ENCODE assay signal across 10 cellular contexts in genomic region chr1:67308136-67308535, GRCh38. TPM values are rescaled to one million over a fixed set of nuclear protein-coding genes. Genes with fewer than 3 reads are reported as not detected.
DNase-seq lines count a peak whose midpoint lies in the region; ATAC-seq and TF ChIP-seq lines count a peak whose summit lies in the region.
"Had no signal": no experiment of that assay in that cellular context is flagged by ENCODE, and none has a peak within 500 bp of the region (broad histone marks: within the 10 kb centered on the region; RNA-seq: fewer than 3 reads in every experiment).

No MANE protein-coding gene starts in this region.

- H3K27me3 ChIP-seq in subcutaneous abdominal adipose tissue (ENCODE audit: control insufficient read depth in 5 of 5, insufficient read depth in 4 of 5, low read length in 5 of 5): peaks cover 0 to 16% (median 9%) of the 10 kb centered on the region in 5 donors

- ATAC-seq in activated B cell treated with CpG ODN at 0.5 μM for 24 hours (ENCODE audit: low read depth) (no peak), HG03095 (IDR thresholded peaks at IDR 0.05; ENCODE audit: unreplicated experiment) (no peak)

- H3K9me3 ChIP-seq in iPS-18c (ENCODE audit: control insufficient read depth, insufficient read depth, low read length): no peaks in the 10 kb centered on the region
- no peaks in the 10 kb centered on the region for H3K9me3 ChIP-seq in subcutaneous abdominal adipose tissue (ENCODE audit: control insufficient read depth in 5 of 5, low read length in 5 of 5)

- peaks cover 2% of the 10 kb centered on the region for H3K9me3 Mint-ChIP-seq in activated CD4-positive, alpha-beta T cell treated with anti-CD3 and anti-CD28 coated beads, Interleukin-2, amount 10 ng/mL, durations not matched to agents 7 days and 5 days
- H3K9me3 Mint-ChIP-seq in activated B cell treated with CpG ODN at 0.5 μM for 24 hours: no peaks in the 10 kb centered on the region

- H3K4me1 ChIP-seq in subcutaneous abdominal adipose tissue (ENCODE audit: control insufficient read depth in 5 of 5, insufficient read depth in 5 of 5, low read length in 5 of 5): peaks cover 0 to 16% (median 7%) of the 10 kb centered on the region in 5 donors

- no peak for TF ChIP-seq CTCF in activated B cell treated with CpG ODN at 0.5 μM for 24 hours (IDR thresholded peaks at IDR 0.05)

- peak overlapping the region; percentile 99 for H3K27ac Mint-ChIP-seq in activated CD4-positive, alpha-beta T cell treated with anti-CD3 and anti-CD28 coated beads, Interleukin-2, amount 10 ng/mL, durations not matched to agents 7 days and 5 days
- H3K27ac Mint-ChIP-seq in activated B cell treated with CpG ODN at 0.5 μM for 24 hours: no peak overlapping the region

- H3K36me3 Mint-ChIP-seq in activated CD4-positive, alpha-beta T cell treated with anti-CD3 and anti-CD28 coated beads, Interleukin-2, amount 10 ng/mL, durations not matched to agents 7 days and 5 days (ENCODE audit: low read depth): peaks cover 20% of the 10 kb centered on the region
- H3K36me3 Mint-ChIP-seq in activated B cell treated with CpG ODN at 0.5 μM for 24 hours (ENCODE audit: low read depth): no peaks in the 10 kb centered on the region

- no peak overlapping the region for H3K27ac ChIP-seq in subcutaneous abdominal adipose tissue (ENCODE audit: low read depth, low read length)
- H3K27ac ChIP-seq: HL-60 had no signal

- no peaks in the 10 kb centered on the region for H3K27me3 Mint-ChIP-seq in activated CD4-positive, alpha-beta T cell treated with anti-CD3 and anti-CD28 coated beads, Interleukin-2, amount 10 ng/mL, durations not matched to agents 7 days and 5 days
- peaks cover 35% of the 10 kb centered on the region for H3K27me3 Mint-ChIP-seq in activated B cell treated with CpG ODN at 0.5 μM for 24 hours

- H3K4me1 Mint-ChIP-seq in activated CD4-positive, alpha-beta T cell treated with anti-CD3 and anti-CD28 coated beads, Interleukin-2, amount 10 ng/mL, durations not matched to agents 7 days and 5 days: peaks cover 74% of the 10 kb centered on the region
- peaks cover 11% of the 10 kb centered on the region for H3K4me1 Mint-ChIP-seq in activated B cell treated with CpG ODN at 0.5 μM for 24 hours

- CTCF ChIA-PET in activated CD4-positive, alpha-beta T cell treated with anti-CD3 and anti-CD28 coated beads, Interleukin-2, amount 10 ng/mL, durations not matched to agents 7 days and 5 days (lab: Charles Lee): interaction anchor here (1.4 kb wide), 1 partner anchor 11 kb away, joined by 6 read pairs; no protein-coding TSS in a partner anchor
- CTCF ChIA-PET in activated B cell treated with CpG ODN at 0.5 μM for 24 hours (lab: Charles Lee): no interaction called here

- peak overlapping the region; percentile 97 for H3K4me3 Mint-ChIP-seq in activated CD4-positive, alpha-beta T cell treated with anti-CD3 and anti-CD28 coated beads, Interleukin-2, amount 10 ng/mL, durations not matched to agents 7 days and 5 days
- peak overlapping the region; percentile 77 for H3K4me3 Mint-ChIP-seq in activated B cell treated with CpG ODN at 0.5 μM for 24 hours

- no peaks in the 10 kb centered on the region for H3K36me3 ChIP-seq in subcutaneous abdominal adipose tissue (ENCODE audit: control insufficient read depth in 5 of 5, insufficient read depth in 5 of 5, low read length in 5 of 5)

- in situ Hi-C loops in G401 (cut with HindIII; ENCODE audit: low sequenced_read_pairs): no loop called here

- H3K4me3 ChIP-seq in iPS-18c (ENCODE audit: insufficient read depth, low read depth, low read length) (peak overlapping the region; percentile 60), subcutaneous abdominal adipose tissue (ENCODE audit: low read depth in 1 of 5, low read length in 5 of 5) (peak overlapping the region; percentile 37 to 68 (median 60))

- POLR2A ChIA-PET in activated CD4-positive, alpha-beta T cell treated with anti-CD3 and anti-CD28 coated beads, Interleukin-2, amount 10 ng/mL, durations not matched to agents 7 days and 5 days (lab: Charles Lee): no interaction called here
- POLR2A ChIA-PET in activated B cell treated with CpG ODN at 0.5 μM for 24 hours (lab: Charles Lee): interaction anchor here (0.6 kb wide), 1 partner anchor 329 kb away, joined by 3 read pairs; no protein-coding TSS in a partner anchor

- intact Hi-C loops in activated B cell treated with CpG ODN at 0.5 μM for 24 hours (cut with micrococcal nuclease): loop anchor here (2.0 to 5.0 kb wide), 2 partner anchors 31 to 99 kb away; no protein-coding TSS in a partner anchor

- peak; percentile 16 for DNase-seq in activated CD4-positive, alpha-beta T cell treated with anti-CD3 and anti-CD28 coated beads, Interleukin-2, amount 10 ng/mL, durations not matched to agents 7 days and 5 days
- DNase-seq in activated CD4-positive, alpha-beta T cell treated with anti-CD3 and anti-CD28 coated beads, Interleukin-2, amount 50 U/mL, for 1 hour: no peak
- no peak for DNase-seq in activated B cell treated with CpG ODN at 0.5 μM for 24 hours
- DNase-seq in NCI-H1092 (lab: John Stamatoyannopoulos, UW): no peak
- no peak for DNase-seq in G401 (ENCODE audit: low spot score)

- peak overlapping the region in 2 of 5 donors; percentile 10 to 39 for H3K9ac ChIP-seq in subcutaneous abdominal adipose tissue (ENCODE audit: low read length in 5 of 5)

RNA-seq across cellular contexts. Expression of gene IL12RB2, which starts 0.5 kb away (rescaled TPM):
- 10 to 100 TPM; 29.3 to 31.8 TPM for total RNA-seq in activated CD4-positive, alpha-beta T cell treated with anti-CD3 and anti-CD28 coated beads, Interleukin-2, amount 10 ng/mL, durations not matched to agents 7 days and 5 days
- total RNA-seq in activated B cell treated with CpG ODN at 0.5 μM for 24 hours: 0.98 and 1.1 TPM in 2 replicates
- total RNA-seq in G401 (2014; rRNA removed; shearing (Covaris generic)): not detected in 2 replicates
- total RNA-seq: fibroblast of villous mesenchyme had no signal

Comparison
In these comparisons a context has a peak if more than half of its experiments do, and no peak if none do; other contexts are left out.
1. RNA of gene IL12RB2, which starts 0.5 kb away (total RNA-seq): 29.3 to 31.8 TPM in activated CD4-positive, alpha-beta T cell treated with anti-CD3 and anti-CD28 coated beads, Interleukin-2, amount 10 ng/mL, durations not matched to agents 7 days and 5 days; 0.98 to 1.1 TPM in activated B cell treated with CpG ODN at 0.5 μM for 24 hours and not detected in G401; every median in the first group is over 10 times any median in the second.